15 cellular contexts compared by ENCODE assay signal in genomic region chr1:1165485-1165884, GRCh38. TPM values are rescaled to one million over a fixed set of nuclear protein-coding genes. Genes with fewer than 3 reads are reported as not detected.
A peak's percentile ranks its signal among the peaks of the same experiment; 100 is the strongest.
DNase-seq lines count a peak whose midpoint lies in the region; FAIRE-seq and TF ChIP-seq lines count a peak whose summit lies in the region.
"Had no signal": no experiment of that assay in that cellular context is flagged by ENCODE, and none has a peak within 500 bp of the region (broad histone marks: within the 10 kb centered on the region; RNA-seq: fewer than 3 reads in every experiment).

No MANE protein-coding gene starts in this region.

- TF ChIP-seq RAD21 in H1 (IDR thresholded peaks at IDR 0.05 in 1 of 2, conservative IDR thresholded peaks at IDR 0.05 in 1 of 2; ENCODE audit: low read depth in 2 of 2, low read length in 2 of 2) = no peak

- no peak for FAIRE-seq in H1 (lab: Jason Lieb, UNC)
- FAIRE-seq: astrocyte had no signal

- H3K9ac ChIP-seq in mammary epithelial cell (ENCODE audit: insufficient read depth, low read length) (no peak overlapping the region), H1 (replicated peaks in 1 of 4; ENCODE audit: extremely low read depth in 1 of 4, low read depth in 3 of 4, low read length in 3 of 4) (no peak overlapping the region; a peak in 1 of 7 replicates)

- WGBS in mammary epithelial cell (ENCODE audit: low coverage, missing lambda C conversion rate) = 63% methylated on average over 7 of the region's 12 CpGs
- WGBS in H1 (ENCODE audit: extremely low coverage in 1 of 2, insufficient coverage in 1 of 2, insufficient read length in 1 of 2, insufficient replicate concordance in 2 of 2, low coverage in 1 of 2, low lambda C conversion rate in 2 of 2, missing lambda C conversion rate in 1 of 2), 2 experiments = 79% methylated on average over 11 of the region's 12 CpGs; no CpG with 5 or more reads in 1 of the 2 experiments

- no peaks in the 10 kb centered on the region for H3K36me3 ChIP-seq in breast epithelium
- H3K36me3 ChIP-seq in mammary epithelial cell (ENCODE audit: insufficient read depth, low read length) = no peaks in the 10 kb centered on the region
- H3K36me3 ChIP-seq in H1 (ENCODE audit: control insufficient read depth in 2 of 4, insufficient read depth in 4 of 4, low read length in 3 of 4) = no peaks in the 10 kb centered on the region
- no peaks in the 10 kb centered on the region for H3K36me3 ChIP-seq in vagina
- H3K36me3 ChIP-seq: gastrocnemius medialis had no signal

- H3K4me1 Mint-ChIP-seq in nephron = peaks cover 17% of the 10 kb centered on the region

- CTCF ChIA-PET in mammary epithelial cell (lab: Charles Lee; ENCODE audit: low non-redundant PET) (no interaction called here), H1 (lab: Charles Lee; ENCODE audit: partially characterized antibody) (interaction anchor here (0.8 to 1.7 kb wide), 9 partner anchors 9 to 137 kb away, joined by 3 to 8 read pairs (median 3); no protein-coding TSS in a partner anchor)

- H2AFZ ChIP-seq in mammary epithelial cell (ENCODE audit: low read depth, low read length) (no peak overlapping the region), H1 (ENCODE audit: low read length) (no peak overlapping the region)

- H3K36me3 Mint-ChIP-seq in nephron (ENCODE audit: low read depth) = no peaks in the 10 kb centered on the region

- H3K4me1 ChIP-seq in breast epithelium = peaks cover 4 to 11% of the 10 kb centered on the region in 2 donors
- peaks cover 30% of the 10 kb centered on the region for H3K4me1 ChIP-seq in mammary epithelial cell (ENCODE audit: insufficient read depth, low read length)
- H3K4me1 ChIP-seq in H1 (replicated peaks in 1 of 4; ENCODE audit: control insufficient read depth in 3 of 4, insufficient read depth in 4 of 4, low read length in 3 of 4) = peaks cover 0 to 40% (median 21%) of the 10 kb centered on the region in 4 experiments; a peak in 6 of 7 replicates
- peaks cover 14% of the 10 kb centered on the region for H3K4me1 ChIP-seq in vagina

- peaks cover 14% of the 10 kb centered on the region for H3K27me3 Mint-ChIP-seq in nephron (ENCODE audit: low read depth)

- peaks cover 8% of the 10 kb centered on the region; the same call in 1 of the 2 replicates for H3K23me2 ChIP-seq in H1 (ENCODE audit: low read depth, low read length)

- H3K14ac ChIP-seq in H1 (ENCODE audit: insufficient read length) = no peak overlapping the region

- peak overlapping the region; percentile 1; the same call in 1 of the 2 replicates for H2BK15ac ChIP-seq in H1 (ENCODE audit: low read length)

- H3K79me2 ChIP-seq in mammary epithelial cell (ENCODE audit: insufficient read depth, low read length) (peaks cover 11% of the 10 kb centered on the region), H1 (ENCODE audit: control insufficient read depth in 1 of 2, insufficient read depth in 2 of 2, low read length in 2 of 2) (no peaks in the 10 kb centered on the region; a peak in 2 of 4 replicates)

- peak overlapping the region; percentile 99 for H3K4ac ChIP-seq in H1 (replicated peaks; ENCODE audit: insufficient read length, low read depth, low read length)

- peak overlapping the region; percentile 78; the same call in 1 of the 2 replicates for H2BK5ac ChIP-seq in H1 (ENCODE audit: low read depth, low read length)

- no TSS peak for BruUV-seq in mammary epithelial cell (replicated peaks; lab: Mats Ljungman, UMichigan)

- H3K79me1 ChIP-seq in H1 (ENCODE audit: low read depth, low read length) = no peaks in the 10 kb centered on the region; the same call in 1 of the 2 replicates

- no peak overlapping the region for H2BK120ac ChIP-seq in H1 (replicated peaks; ENCODE audit: low read depth, low read length)

- H3K18ac ChIP-seq in H1 (ENCODE audit: extremely low read depth, low read length) = peak overlapping the region; percentile 62; the same call in 1 of the 2 replicates

- H2AK5ac ChIP-seq in H1 (ENCODE audit: low read depth, low read length) = 0 out of 2 replicates have a peak overlapping the region, but pooled peaks have one; percentile 6

- POLR2A ChIA-PET in H1 (lab: Charles Lee; ENCODE audit: partially characterized antibody) = interaction anchor here (0.6 to 3.8 kb wide), 5 partner anchors 9 to 72 kb away, joined by 3 to 15 read pairs (median 3); partner anchors contain the start of gene TTLL10

- no peak overlapping the region for H3K23ac ChIP-seq in H1 (ENCODE audit: insufficient read length)

- no peak for TF ChIP-seq POLR2A in breast epithelium (IDR thresholded peaks at IDR 0.05)
- no peak for TF ChIP-seq POLR2A in H1 (IDR thresholded peaks at IDR 0.05; ENCODE audit: control extremely low read depth in 1 of 2, low read depth in 2 of 2, low read length in 2 of 2)
- no peak for TF ChIP-seq POLR2A in vagina (IDR thresholded peaks at IDR 0.05)

- H2BK20ac ChIP-seq in H1 (ENCODE audit: low read length) = no peak overlapping the region

- TF ChIP-seq EP300 in H1 (IDR thresholded peaks at IDR 0.05; ENCODE audit: borderline replicate concordance in 1 of 2, low read depth in 2 of 2, low read length in 2 of 2) = no peak

- H4K20me1 ChIP-seq in mammary epithelial cell (ENCODE audit: insufficient read depth, low read length) (no peaks in the 10 kb centered on the region), H1 (replicated peaks in 1 of 2; ENCODE audit: control insufficient read depth in 1 of 2, insufficient read depth in 2 of 2, low read length in 2 of 2) (no peaks in the 10 kb centered on the region)

- H4K5ac ChIP-seq in H1 (ENCODE audit: insufficient read length, low read depth, low read length) = no peak overlapping the region

- H3K56ac ChIP-seq in H1 (replicated peaks; ENCODE audit: insufficient read length, low read depth, low read length) = no peak overlapping the region

- H3K9me3 ChIP-seq in breast epithelium (no peaks in the 10 kb centered on the region), mammary epithelial cell (replicated peaks; ENCODE audit: insufficient read depth, low read length) (no peaks in the 10 kb centered on the region), H1 (ENCODE audit: insufficient read depth in 2 of 2, low read depth in 1 of 2, low read length in 1 of 2) (no peaks in the 10 kb centered on the region), vagina (no peaks in the 10 kb centered on the region)
- H3K9me3 ChIP-seq: gastrocnemius medialis had no signal

- H3K4me3 ChIP-seq in breast epithelium (peak overlapping the region in 2 of 3 donors; percentile 62 to 63), mammary epithelial cell (replicated peaks in 1 of 3; ENCODE audit: insufficient read depth in 1 of 3, low read depth in 2 of 3, low read length in 3 of 3) (no peak overlapping the region), H1 (ENCODE audit: extremely low read depth in 1 of 4, insufficient read depth in 2 of 4, low read depth in 3 of 4, low read length in 4 of 4) (no peak overlapping the region), vagina (peak overlapping the region in 1 of 2 donors; percentile 46), dorsolateral prefrontal cortex (no peak overlapping the region)
- H3K4me3 ChIP-seq: gastrocnemius medialis had no signal

- peak overlapping the region; percentile 90 for H2BK12ac ChIP-seq in H1 (ENCODE audit: low read depth, low read length)

- H3K27ac ChIP-seq in breast epithelium (peak overlapping the region; percentile 90 to 92), mammary epithelial cell (ENCODE audit: insufficient read depth, low read depth, low read length) (no peak overlapping the region), H1 (ENCODE audit: low read depth, low read length) (no peak overlapping the region), vagina (peak overlapping the region; percentile 45), dorsolateral prefrontal cortex (no peak overlapping the region)

- H3K4me3 Mint-ChIP-seq in nephron = peak overlapping the region; percentile 62 to 85 (median 73)
- H3K4me3 Mint-ChIP-seq: T-helper 2 cell treated with Interferon-gamma antibody and Interleukin-4, amounts not matched to agents 5 μg/mL and 100 μg/mL, for 36 hours had no signal

- in situ Hi-C loops in mammary epithelial cell (cut with MboI; ENCODE audit: low sequenced_read_pairs in 2 of 2) = no loop called here

- peak overlapping the region; percentile 72; the same call in 1 of the 2 replicates for H4K8ac ChIP-seq in H1 (ENCODE audit: extremely low read depth, insufficient read depth, low read length)

- TF ChIP-seq CTCF in breast epithelium (IDR thresholded peaks at IDR 0.05) (no peak), mammary epithelial cell (conservative IDR thresholded peaks at IDR 0.05 in 1 of 2, IDR thresholded peaks at IDR 0.05 in 1 of 2; ENCODE audit: extremely low read depth in 1 of 2, insufficient read depth in 1 of 2, low read depth in 1 of 2, low read length in 2 of 2) (no peak), H1 (IDR thresholded peaks at IDR 0.05; ENCODE audit: control extremely low read depth in 1 of 3, insufficient read depth in 1 of 3, low read depth in 1 of 3, low read length in 3 of 3) (no peak), nephron (IDR thresholded peaks at IDR 0.05; ENCODE audit: unreplicated experiment in 3 of 3) (no peak), vagina (IDR thresholded peaks at IDR 0.05) (no peak), dorsolateral prefrontal cortex (IDR thresholded peaks at IDR 0.05 in 54 of 56, conservative IDR thresholded peaks at IDR 0.05 in 2 of 56; ENCODE audit: low read depth in 1 of 56, partially characterized antibody in 56 of 56) (no peak)

- dilution Hi-C loops in mammary epithelial cell (cut with HindIII; ENCODE audit: low sequenced_read_pairs) = no loop called here

- H3K4me2 ChIP-seq in mammary epithelial cell (ENCODE audit: insufficient read depth, low read depth, low read length) (no peak overlapping the region), H1 (ENCODE audit: insufficient read depth in 1 of 2, low read depth in 2 of 2, low read length in 2 of 2) (no peak overlapping the region)

- H4K91ac ChIP-seq in H1 (replicated peaks; ENCODE audit: insufficient read length, low read length) = peak overlapping the region; percentile 77

- intact Hi-C loops in breast epithelium (cut with DNase I; ENCODE audit: low total_unique reads) (no loop called here), mammary epithelial cell (cut with micrococcal nuclease) (no loop called here), vagina (cut with DNase I) (no loop called here), dorsolateral prefrontal cortex (cut with DNase I) (loop anchor here in 1 of 2 donors (2.0 kb wide), 1 partner anchor 23 kb away; no protein-coding TSS in a partner anchor)

- peaks cover 0 to 17% of the 10 kb centered on the region in 2 donors for H3K27me3 ChIP-seq in breast epithelium
- H3K27me3 ChIP-seq in mammary epithelial cell (ENCODE audit: insufficient read depth, low read length) = no peaks in the 10 kb centered on the region
- H3K27me3 ChIP-seq in H1 (replicated peaks in 1 of 4; ENCODE audit: control insufficient read depth in 3 of 4, extremely low read depth in 1 of 4, insufficient read depth in 3 of 4, low read length in 3 of 4) = no peaks in the 10 kb centered on the region
- H3K27me3 ChIP-seq in vagina = no peaks in the 10 kb centered on the region
- H3K27me3 ChIP-seq in dorsolateral prefrontal cortex = peaks cover 0 to 79% (median 30%) of the 10 kb centered on the region in 45 donors

- DNase-seq in breast epithelium (ENCODE audit: low spot score in 2 of 2) (no peak), mammary epithelial cell (no peak), H1 (ENCODE audit: low read depth in 1 of 2, low spot score in 2 of 2) (no peak), vagina (ENCODE audit: extremely low spot score in 2 of 2) (no peak), A172 (ENCODE audit: low spot score) (no peak), DMS 273 treated with DMSO at 0.1 percent for 48 hours (lab: John Stamatoyannopoulos, UW) (no peak), dorsolateral prefrontal cortex (no peak)
- DNase-seq: activated CD4-positive, alpha-beta T cell treated with anti-CD3 and anti-CD28 coated beads, Interleukin-2, amount 50 U/mL, for 4 hours; effector CD4-positive, alpha-beta T cell; gastrocnemius medialis; NCI-H1048; NCI-H524 treated with DMSO at 0.1 percent for 48 hours had no signal

- no peaks in the 10 kb centered on the region for H3K9me3 Mint-ChIP-seq in nephron
- H3K9me3 Mint-ChIP-seq: T-helper 2 cell treated with Interferon-gamma antibody and Interleukin-4, amounts not matched to agents 5 μg/mL and 100 μg/mL, for 36 hours had no signal

- peak overlapping the region; percentile 56 to 96 (median 87) for H3K27ac Mint-ChIP-seq in nephron
- H3K27ac Mint-ChIP-seq: T-helper 2 cell treated with Interferon-gamma antibody and Interleukin-4, amounts not matched to agents 5 μg/mL and 100 μg/mL, for 36 hours had no signal

RNA-seq across cellular contexts. Expression of gene TTLL10, which starts 8.2 kb away (rescaled TPM):
- total RNA-seq in breast epithelium = under 1 TPM; 0.15 to 0.33 (median 0.16) TPM
- total RNA-seq in mammary epithelial cell = not detected
- not detected for polyA plus RNA-seq in mammary epithelial cell
- not detected for polyA minus RNA-seq in mammary epithelial cell
- total RNA-seq in H1 (2021; fragmentation: NEBNext Ultra II Directional; extraction: Animal tissue kit (Norgen Biotek cat#: 25700)) = 1.6 and 1.7 TPM in 2 replicates
- polyA plus RNA-seq in H1 (2011; rRNA removed) = 1.1 and 2.0 TPM in 2 replicates
- 1.0 TPM for polyA plus RNA-seq in H1 (2011; cell fraction: cytosol; rRNA removed)
- 3.8 TPM for polyA plus RNA-seq in H1 (2011; cell fraction: nucleus; rRNA removed)
- 0.94 to 4.7 TPM (median 1.1 TPM) in 4 replicates for polyA plus RNA-seq in H1 (2012, experiment 1 of 2)
- 0.24 TPM for polyA plus RNA-seq in H1 (2012, experiment 2 of 2)
- polyA plus RNA-seq in H1 (2013, experiment 1 of 2) = 0.73 TPM
- polyA plus RNA-seq in H1 (2013, experiment 2 of 2) = 0.55 TPM
- 0.51 and 1.3 TPM in 2 replicates for polyA minus RNA-seq in H1 (2011; rRNA and poly(A)+ RNA removed)
- polyA minus RNA-seq in H1 (2011; cell fraction: cytosol; rRNA and poly(A)+ RNA removed) = not detected
- 1.5 TPM for polyA minus RNA-seq in H1 (2011; cell fraction: nucleus; rRNA and poly(A)+ RNA removed)
- not detected for total RNA-seq in vagina
- not detected in 2 replicates for total RNA-seq in A172 (2014; rRNA removed; shearing (Covaris generic))
- total RNA-seq in dorsolateral prefrontal cortex = under 1 TPM in 4 of 120 experiments, not detected in 116; 0.50 to 0.91 (median 0.70) TPM
- total RNA-seq: astrocyte had no signal

RNA-seq across cellular contexts. Expression of gene TNFRSF18, which starts 40.9 kb away (rescaled TPM):
- total RNA-seq in breast epithelium = 1 to 10 TPM in 2 of 3 donors, not detected in 1; 1.9 to 5.9 TPM
- total RNA-seq in mammary epithelial cell = under 1 TPM in 1 of 2 donors, not detected in 1; 0.67 TPM
- not detected for polyA plus RNA-seq in mammary epithelial cell
- polyA minus RNA-seq in mammary epithelial cell = not detected
- total RNA-seq in H1 (2021; fragmentation: NEBNext Ultra II Directional; extraction: Animal tissue kit (Norgen Biotek cat#: 25700)) = 0.92 and 1.5 TPM in 2 replicates
- 2.5 and 2.7 TPM in 2 replicates for polyA plus RNA-seq in H1 (2011; rRNA removed)
- 2.9 TPM for polyA plus RNA-seq in H1 (2011; cell fraction: cytosol; rRNA removed)
- 4.8 TPM for polyA plus RNA-seq in H1 (2011; cell fraction: nucleus; rRNA removed)
- 0.51 to 2.0 TPM (median 1.5 TPM) in 4 replicates for polyA plus RNA-seq in H1 (2012, experiment 1 of 2)
- 1.4 TPM for polyA plus RNA-seq in H1 (2012, experiment 2 of 2)
- polyA plus RNA-seq in H1 (2013, experiment 1 of 2) = 1.4 TPM
- 1.5 TPM for polyA plus RNA-seq in H1 (2013, experiment 2 of 2)
- not detected in 2 replicates for polyA minus RNA-seq in H1 (2011; rRNA and poly(A)+ RNA removed)
- not detected for polyA minus RNA-seq in H1 (2011; cell fraction: cytosol; rRNA and poly(A)+ RNA removed)
- not detected for polyA minus RNA-seq in H1 (2011; cell fraction: nucleus; rRNA and poly(A)+ RNA removed)
- 4.4 TPM for total RNA-seq in vagina
- total RNA-seq in A172 (2014; rRNA removed; shearing (Covaris generic)) = not detected in 2 replicates
- 1 to 10 TPM in 85 of 120 experiments, under 1 TPM in 29, not detected in 6; 0.40 to 4.9 (median 1.4) TPM for total RNA-seq in dorsolateral prefrontal cortex
- total RNA-seq: gastrocnemius medialis had no signal

RNA-seq across cellular contexts. Expression of gene TNFRSF4, which starts 48.5 kb away (rescaled TPM):
- total RNA-seq in breast epithelium (1 to 10 TPM in 2 of 3 donors, under 1 TPM in 1; 0.64 to 2.3 (median 1.6) TPM), mammary epithelial cell (under 1 TPM in 1 of 2 donors, not detected in 1; 0.28 TPM), vagina (not detected), dorsolateral prefrontal cortex (1 to 10 TPM in 79 of 120 experiments, under 1 TPM in 36, not detected in 5; 0.31 to 5.8 (median 1.4) TPM)
- polyA plus RNA-seq in mammary epithelial cell (not detected), H1 (2011; rRNA removed) (0.06 TPM in 1 of 2 replicates, not detected in the other)
- not detected for polyA minus RNA-seq in mammary epithelial cell
- not detected in 2 replicates for total RNA-seq in H1 (2021; fragmentation: NEBNext Ultra II Directional; extraction: Animal tissue kit (Norgen Biotek cat#: 25700))
- 0.14 TPM for polyA plus RNA-seq in H1 (2011; cell fraction: cytosol; rRNA removed)
- 0.19 TPM for polyA plus RNA-seq in H1 (2011; cell fraction: nucleus; rRNA removed)
- polyA plus RNA-seq in H1 (2012, experiment 1 of 2) = not detected in 4 replicates
- not detected for polyA plus RNA-seq in H1 (2012, experiment 2 of 2)
- not detected for polyA plus RNA-seq in H1 (2013, experiment 1 of 2)
- polyA plus RNA-seq in H1 (2013, experiment 2 of 2) = 0.07 TPM
- not detected in 2 replicates for polyA minus RNA-seq in H1 (2011; rRNA and poly(A)+ RNA removed)
- polyA minus RNA-seq in H1 (2011; cell fraction: cytosol; rRNA and poly(A)+ RNA removed) = not detected
- not detected for polyA minus RNA-seq in H1 (2011; cell fraction: nucleus; rRNA and poly(A)+ RNA removed)
- not detected in 2 replicates for total RNA-seq in A172 (2014; rRNA removed; shearing (Covaris generic))

RNA-seq across cellular contexts. Expression of gene C1orf159, which starts 49.6 kb away (rescaled TPM):
- total RNA-seq in breast epithelium = 10 to 100 TPM in 2 of 3 donors, 1 to 10 TPM in 1; 6.9 to 24.0 (median 12.5) TPM
- 10 to 100 TPM in 1 of 2 donors, 1 to 10 TPM in 1; 9.5 to 23.8 TPM for total RNA-seq in mammary epithelial cell
- 11.6 TPM for polyA plus RNA-seq in mammary epithelial cell
- 0.88 TPM for polyA minus RNA-seq in mammary epithelial cell
- total RNA-seq in H1 (2021; fragmentation: NEBNext Ultra II Directional; extraction: Animal tissue kit (Norgen Biotek cat#: 25700)) = 10.9 and 12.4 TPM in 2 replicates
- polyA plus RNA-seq in H1 (2011; rRNA removed) = 10.0 and 15.7 TPM in 2 replicates
- 11.1 TPM for polyA plus RNA-seq in H1 (2011; cell fraction: cytosol; rRNA removed)
- polyA plus RNA-seq in H1 (2011; cell fraction: nucleus; rRNA removed) = 45.2 TPM
- 6.7 to 11.8 TPM (median 10.8 TPM) in 4 replicates for polyA plus RNA-seq in H1 (2012, experiment 1 of 2)
- 9.1 TPM for polyA plus RNA-seq in H1 (2012, experiment 2 of 2)
- 8.9 TPM for polyA plus RNA-seq in H1 (2013, experiment 1 of 2)
- polyA plus RNA-seq in H1 (2013, experiment 2 of 2) = 8.4 TPM
- polyA minus RNA-seq in H1 (2011; rRNA and poly(A)+ RNA removed) = 2.8 and 4.3 TPM in 2 replicates
- polyA minus RNA-seq in H1 (2011; cell fraction: cytosol; rRNA and poly(A)+ RNA removed) = 5.1 TPM
- 14.2 TPM for polyA minus RNA-seq in H1 (2011; cell fraction: nucleus; rRNA and poly(A)+ RNA removed)
- 11.8 TPM for total RNA-seq in vagina
- 8.2 and 10.0 TPM in 2 replicates for total RNA-seq in A172 (2014; rRNA removed; shearing (Covaris generic))
- 10 to 100 TPM; 14.3 to 35.0 (median 23.4) TPM for total RNA-seq in dorsolateral prefrontal cortex

Comparison
In these comparisons a context has a peak if more than half of its experiments do, and no peak if none do; other contexts are left out.
1. H3K27ac ChIP-seq: peak in breast epithelium (2 of 2) and vagina (single experiment); none in mammary epithelial cell (single experiment), H1 (single experiment) and dorsolateral prefrontal cortex (0 of 59).
2. H3K4me3 ChIP-seq: peak in breast epithelium (2 of 3); none in mammary epithelial cell (0 of 3), H1 (0 of 4) and dorsolateral prefrontal cortex (0 of 59).